ENCODE assay signal across 1 cellular context in genomic region chr6:41073203-41073967, GRCh38.
TF ChIP-seq lines count a peak whose summit lies in the region.

No MANE protein-coding gene starts in this region.

TF ChIP-seq in H1, 55 proteins besides CTCF, POLR2A, EP300 and RAD21:
- TF ChIP-seq TBP (IDR thresholded peaks at IDR 0.05; ENCODE audit: low read depth, low read length): 0 out of 2 replicates have a peak, but pooled peaks have one; percentile 42
- peak; percentile 94 for TF ChIP-seq EGR1 (IDR thresholded peaks at IDR 0.05; ENCODE audit: borderline replicate concordance, low read depth, low read length)
- TF ChIP-seq TAF7 (optimal IDR thresholded peaks at IDR 0.05; ENCODE audit: borderline replicate concordance, low read depth, low read length): no peak
- 0 out of 4 replicates have a peak, but pooled peaks have one; percentile 8 to 31 for TF ChIP-seq SIN3A (conservative IDR thresholded peaks at IDR 0.05 in 1 of 2, IDR thresholded peaks at IDR 0.05 in 1 of 2; ENCODE audit: low read depth in 1 of 2, low read length in 2 of 2)
- no peak for TF ChIP-seq SUZ12 (IDR thresholded peaks at IDR 0.05; ENCODE audit: low read length)
- no peak for TF ChIP-seq NRF1 (IDR thresholded peaks at IDR 0.05; ENCODE audit: low read depth, low read length)
- TF ChIP-seq RBBP5 (IDR thresholded peaks at IDR 0.05; ENCODE audit: borderline replicate concordance, low read depth, low read length): 0 out of 2 replicates have a peak, but pooled peaks have one; percentile 40
- peak; percentile 76 for TF ChIP-seq ASH2L (IDR thresholded peaks at IDR 0.05; ENCODE audit: low read length)
- peak; percentile 82 for TF ChIP-seq PHF8 (conservative IDR thresholded peaks at IDR 0.05; ENCODE audit: low read depth, low read length)
- TF ChIP-seq RFX5 (IDR thresholded peaks at IDR 0.05; ENCODE audit: borderline replicate concordance, low read depth, low read length): no peak
- TF ChIP-seq TAF1 (IDR thresholded peaks at IDR 0.05; ENCODE audit: low read depth, low read length): peak; percentile 62
- peak; percentile 73 for TF ChIP-seq POLR2AphosphoS5 (IDR thresholded peaks at IDR 0.05; ENCODE audit: low read depth, low read length)
- no peak for TF ChIP-seq BRCA1 (IDR thresholded peaks at IDR 0.05; ENCODE audit: low read depth, low read length)
- 0 out of 2 replicates have a peak, but pooled peaks have one; percentile 23 for TF ChIP-seq KDM5A (IDR thresholded peaks at IDR 0.05; ENCODE audit: low read length)
- peak; percentile 65 for TF ChIP-seq CREB1 (IDR thresholded peaks at IDR 0.05)
- TF ChIP-seq KDM4A (IDR thresholded peaks at IDR 0.05; ENCODE audit: low read depth, low read length, severe bottlenecking): peak; percentile 64
TF ChIP-seq in H1: peak in this region for 11.
